1 cellular context compared by ENCODE assay signal in genomic region chr5:17147225-17148120, GRCh38.
TF ChIP-seq lines count a peak whose summit lies in the region.

No MANE protein-coding gene starts in this region.

TF ChIP-seq in liver, 16 proteins besides CTCF, POLR2A, EP300 and RAD21 (continued from another document):
- TF ChIP-seq ZBTB33 (IDR thresholded peaks at IDR 0.05), result no peak
- peak in 1 of 2 donors; percentile 17 for TF ChIP-seq RXRA (IDR thresholded peaks at IDR 0.05)
- TF ChIP-seq, protein P1, sequence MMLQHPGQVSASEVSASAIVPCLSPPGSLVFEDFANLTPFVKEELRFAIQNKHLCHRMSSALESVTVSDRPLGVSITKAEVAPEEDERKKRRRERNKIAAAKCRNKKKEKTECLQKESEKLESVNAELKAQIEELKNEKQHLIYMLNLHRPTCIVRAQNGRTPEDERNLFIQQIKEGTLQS (IDR thresholded peaks at IDR 0.05), result no peak
- no peak for TF ChIP-seq JUND (IDR thresholded peaks at IDR 0.05)
- no peak for TF ChIP-seq FOXA1 (IDR thresholded peaks at IDR 0.05)
- TF ChIP-seq MAX (IDR thresholded peaks at IDR 0.05), result no peak
- no peak for TF ChIP-seq HNF4G (IDR thresholded peaks at IDR 0.05)
